In genomic region chr15:49064281-49064653, GRCh38 we compare ENCODE assay signal across 17 cellular contexts. TPM values are rescaled to one million over a fixed set of nuclear protein-coding genes. Genes with fewer than 3 reads are reported as not detected.
DNase-seq lines count a peak whose midpoint lies in the region; ATAC-seq and TF ChIP-seq lines count a peak whose summit lies in the region.
"Had no signal": no experiment of that assay in that cellular context is flagged by ENCODE, and none has a peak within 500 bp of the region (broad histone marks: within the 10 kb centered on the region; RNA-seq: fewer than 3 reads in every experiment).

No MANE protein-coding gene starts in this region.

- H3K36me3 Mint-ChIP-seq in activated CD4-positive, alpha-beta T cell treated with anti-CD3 and anti-CD28 coated beads for 36 hours (ENCODE audit: low read depth): no peaks in the 10 kb centered on the region
- H3K36me3 Mint-ChIP-seq in T-cell: no peaks in the 10 kb centered on the region
- H3K36me3 Mint-ChIP-seq in naive thymus-derived CD4-positive, alpha-beta T cell: peaks cover 0 to 1% (median 0%) of the 10 kb centered on the region in 5 donors
- no peaks in the 10 kb centered on the region for H3K36me3 Mint-ChIP-seq in CD8-positive, alpha-beta T cell
- H3K36me3 Mint-ChIP-seq: IgD-negative memory B cell had no signal

- no peaks in the 10 kb centered on the region for H4K20me1 ChIP-seq in MM.1S (ENCODE audit: insufficient read depth, low read length)
- H4K20me1 ChIP-seq: BLaER1 treated with 17β-estradiol and CSF1 and Interleukin-3, amounts not matched to agents 10 nM and 100 nM had no signal

- H3K27ac Mint-ChIP-seq in activated CD4-positive, alpha-beta T cell treated with anti-CD3 and anti-CD28 coated beads for 36 hours: no peak overlapping the region
- H3K27ac Mint-ChIP-seq in T-cell: no peak overlapping the region
- H3K27ac Mint-ChIP-seq in naive thymus-derived CD4-positive, alpha-beta T cell: no peak overlapping the region
- H3K27ac Mint-ChIP-seq in CD8-positive, alpha-beta T cell: no peak overlapping the region
- H3K27ac Mint-ChIP-seq: IgD-negative memory B cell had no signal

- no peaks in the 10 kb centered on the region for H3K36me3 ChIP-seq in naive thymus-derived CD4-positive, alpha-beta T cell (ENCODE audit: control insufficient read depth in 2 of 3, insufficient read depth in 3 of 3, low read length in 3 of 3)
- H3K36me3 ChIP-seq in MM.1S (replicated peaks; ENCODE audit: insufficient read depth, low read length): no peaks in the 10 kb centered on the region
- no peaks in the 10 kb centered on the region for H3K36me3 ChIP-seq in CD8-positive, alpha-beta T cell (ENCODE audit: insufficient read depth, low read length)
- H3K36me3 ChIP-seq: BLaER1 treated with 17β-estradiol and CSF1 and Interleukin-3, amounts not matched to agents 10 nM and 100 nM had no signal

- H3K9ac ChIP-seq in MM.1S (ENCODE audit: low read length): no peak overlapping the region
- H3K9ac ChIP-seq: BLaER1 treated with 17β-estradiol and CSF1 and Interleukin-3, amounts not matched to agents 10 nM and 100 nM had no signal

- CTCF ChIA-PET in activated CD4-positive, alpha-beta T cell treated with anti-CD3 and anti-CD28 coated beads for 36 hours (lab: Charles Lee): no interaction called here
- CTCF ChIA-PET in T-cell (lab: Charles Lee): no interaction called here
- CTCF ChIA-PET in naive thymus-derived CD4-positive, alpha-beta T cell (lab: Charles Lee): interaction anchor here (0.6 kb wide), 1 partner anchor 64 kb away, joined by 3 read pairs; no protein-coding TSS in a partner anchor
- CTCF ChIA-PET in CD8-positive, alpha-beta T cell (lab: Charles Lee): no interaction called here

- intact Hi-C loops in activated CD4-positive, alpha-beta T cell treated with anti-CD3 and anti-CD28 coated beads for 36 hours (cut with DNase I, micrococcal nuclease): no loop called here
- intact Hi-C loops in naive thymus-derived CD4-positive, alpha-beta T cell (cut with micrococcal nuclease): loop anchor here in 1 of 2 donors (1.0 to 5.0 kb wide), 2 partner anchors 18 to 558 kb away; partner anchors contain the start of genes DTWD1, FAM227B and SECISBP2L
- intact Hi-C loops in CD8-positive, alpha-beta T cell (cut with DNase I, micrococcal nuclease): no loop called here

- peak overlapping the region; percentile 15 for H3K27ac ChIP-seq in naive thymus-derived CD4-positive, alpha-beta T cell (ENCODE audit: low read depth, low read length)
- H3K27ac ChIP-seq in MM.1S (ENCODE audit: low read length): no peak overlapping the region
- no peak overlapping the region for H3K27ac ChIP-seq in CD8-positive, alpha-beta T cell (ENCODE audit: low read depth, low read length)

- no peak overlapping the region for H2AFZ ChIP-seq in MM.1S (ENCODE audit: low read length)

- no peaks in the 10 kb centered on the region for H3F3A ChIP-seq in MM.1S (ENCODE audit: insufficient read depth, low read length)

- H3K9me3 Mint-ChIP-seq in activated CD4-positive, alpha-beta T cell treated with anti-CD3 and anti-CD28 coated beads for 36 hours (ENCODE audit: low read depth): no peaks in the 10 kb centered on the region
- H3K9me3 Mint-ChIP-seq in T-cell: no peaks in the 10 kb centered on the region
- H3K9me3 Mint-ChIP-seq in naive thymus-derived CD4-positive, alpha-beta T cell: no peaks in the 10 kb centered on the region
- H3K9me3 Mint-ChIP-seq in CD8-positive, alpha-beta T cell: no peaks in the 10 kb centered on the region
- H3K9me3 Mint-ChIP-seq: IgD-negative memory B cell had no signal

- H3K9me3 ChIP-seq in naive thymus-derived CD4-positive, alpha-beta T cell (ENCODE audit: control insufficient read depth in 2 of 3, low read length in 3 of 3): no peaks in the 10 kb centered on the region
- H3K9me3 ChIP-seq in MM.1S (replicated peaks; ENCODE audit: insufficient read depth, low read length): no peaks in the 10 kb centered on the region
- H3K9me3 ChIP-seq in CD8-positive, alpha-beta T cell (ENCODE audit: low read length): no peaks in the 10 kb centered on the region
- H3K9me3 ChIP-seq: BLaER1 treated with 17β-estradiol and CSF1 and Interleukin-3, amounts not matched to agents 10 nM and 100 nM had no signal

- H3K9me2 ChIP-seq in MM.1S (replicated peaks; ENCODE audit: insufficient read depth, low read length): no peaks in the 10 kb centered on the region

- POLR2A ChIA-PET in activated CD4-positive, alpha-beta T cell treated with anti-CD3 and anti-CD28 coated beads for 36 hours (lab: Charles Lee): no interaction called here
- POLR2A ChIA-PET in T-cell (lab: Charles Lee): no interaction called here
- POLR2A ChIA-PET in naive thymus-derived CD4-positive, alpha-beta T cell (lab: Charles Lee): interaction anchor here (1.3 kb wide), 1 partner anchor 18 kb away, joined by 4 read pairs; the partner anchor contains the start of gene SECISBP2L
- POLR2A ChIA-PET in CD8-positive, alpha-beta T cell (lab: Charles Lee): no interaction called here

- no peak overlapping the region for H3K4me2 ChIP-seq in MM.1S (ENCODE audit: low read depth, low read length)

- H3K4me1 Mint-ChIP-seq in activated CD4-positive, alpha-beta T cell treated with anti-CD3 and anti-CD28 coated beads for 36 hours: peaks cover 7% of the 10 kb centered on the region
- H3K4me1 Mint-ChIP-seq in T-cell: peaks cover 9 to 20% (median 14%) of the 10 kb centered on the region in 3 donors
- H3K4me1 Mint-ChIP-seq in naive thymus-derived CD4-positive, alpha-beta T cell: peaks cover 2 to 28% (median 22%) of the 10 kb centered on the region in 7 donors
- H3K4me1 Mint-ChIP-seq in CD8-positive, alpha-beta T cell (ENCODE audit: low read depth): peaks cover 9% of the 10 kb centered on the region
- H3K4me1 Mint-ChIP-seq: IgD-negative memory B cell had no signal

- H3K27me3 ChIP-seq in naive thymus-derived CD4-positive, alpha-beta T cell (ENCODE audit: control insufficient read depth in 2 of 2, insufficient read depth in 2 of 2, low read length in 2 of 2): no peaks in the 10 kb centered on the region
- no peaks in the 10 kb centered on the region for H3K27me3 ChIP-seq in MM.1S (replicated peaks; ENCODE audit: insufficient read depth, low read length)
- no peaks in the 10 kb centered on the region for H3K27me3 ChIP-seq in CD8-positive, alpha-beta T cell (ENCODE audit: insufficient read depth, low read length)
- H3K27me3 ChIP-seq: BLaER1 treated with 17β-estradiol and CSF1 and Interleukin-3, amounts not matched to agents 10 nM and 100 nM had no signal

- TF ChIP-seq CTCF in GM13976 (IDR thresholded peaks at IDR 0.05; ENCODE audit: borderline replicate concordance, control extremely low read depth, extremely low read depth, insufficient read depth, missing control alignments): no peak
- TF ChIP-seq CTCF in MM.1S (IDR thresholded peaks at IDR 0.05; ENCODE audit: low read length): no peak
- no peak for TF ChIP-seq CTCF in CD8-positive, alpha-beta T cell (IDR thresholded peaks at IDR 0.05)

- H3K4me1 ChIP-seq in naive thymus-derived CD4-positive, alpha-beta T cell (ENCODE audit: control insufficient read depth in 2 of 2, insufficient read depth in 2 of 2, low read length in 2 of 2): peaks cover 0 to 50% of the 10 kb centered on the region in 2 donors
- H3K4me1 ChIP-seq in MM.1S (ENCODE audit: low read length): no peaks in the 10 kb centered on the region
- H3K4me1 ChIP-seq in CD8-positive, alpha-beta T cell (ENCODE audit: insufficient read depth, low read length): no peaks in the 10 kb centered on the region

- peak; percentile 47 for ATAC-seq in activated CD4-positive, alpha-beta T cell treated with anti-CD3 and anti-CD28 coated beads for 36 hours
- ATAC-seq in T-cell (replicated peaks in 1 of 4): peak in 3 of 4 experiments; percentile 65 to 77 (median 74)
- no peak for ATAC-seq in naive thymus-derived CD4-positive, alpha-beta T cell
- ATAC-seq in CD8-positive, alpha-beta T cell: no peak

- H3K4me3 Mint-ChIP-seq in activated CD4-positive, alpha-beta T cell treated with anti-CD3 and anti-CD28 coated beads for 36 hours: no peak overlapping the region
- H3K4me3 Mint-ChIP-seq in T-cell: no peak overlapping the region
- H3K4me3 Mint-ChIP-seq in naive thymus-derived CD4-positive, alpha-beta T cell: no peak overlapping the region
- H3K4me3 Mint-ChIP-seq in CD8-positive, alpha-beta T cell: no peak overlapping the region
- H3K4me3 Mint-ChIP-seq: IgD-negative memory B cell had no signal

- H3K79me2 ChIP-seq in MM.1S (ENCODE audit: low read length): no peaks in the 10 kb centered on the region

- H3K4me3 ChIP-seq in naive thymus-derived CD4-positive, alpha-beta T cell (ENCODE audit: low read length): no peak overlapping the region
- H3K4me3 ChIP-seq in MM.1S (ENCODE audit: low read length): no peak overlapping the region
- no peak overlapping the region for H3K4me3 ChIP-seq in CD8-positive, alpha-beta T cell (ENCODE audit: low read depth, low read length)
- H3K4me3 ChIP-seq: BLaER1 treated with 17β-estradiol and CSF1 and Interleukin-3, amounts not matched to agents 10 nM and 100 nM had no signal

- in situ Hi-C loops in GM13976 (cut with MboI; ENCODE audit: low sequenced_read_pairs, unreplicated experiment): no loop called here

- peaks cover 2% of the 10 kb centered on the region for H3K27me3 Mint-ChIP-seq in activated CD4-positive, alpha-beta T cell treated with anti-CD3 and anti-CD28 coated beads for 36 hours
- peaks cover 3 to 5% of the 10 kb centered on the region in 2 donors for H3K27me3 Mint-ChIP-seq in T-cell
- peaks cover 0 to 13% (median 0%) of the 10 kb centered on the region in 5 donors for H3K27me3 Mint-ChIP-seq in naive thymus-derived CD4-positive, alpha-beta T cell
- peaks cover 6% of the 10 kb centered on the region for H3K27me3 Mint-ChIP-seq in CD8-positive, alpha-beta T cell (ENCODE audit: low read depth)

- DNase-seq in activated CD4-positive, alpha-beta T cell treated with anti-CD3 and anti-CD28 coated beads for 36 hours: no peak
- DNase-seq in activated CD4-positive, alpha-beta T cell treated with anti-CD3 and anti-CD28 coated beads, Interleukin-2, amount 50 U/mL, for 1 hour: no peak
- DNase-seq in ELF-1 (ENCODE audit: low read depth, low spot score): peak; percentile 28
- DNase-seq in T-cell: peak in 1 of 34 experiments; percentile 12
- peak in 3 of 9 donors; percentile 9 to 36 (median 30) for DNase-seq in naive thymus-derived CD4-positive, alpha-beta T cell
- DNase-seq in GM13976 (ENCODE audit: low spot score): no peak
- DNase-seq in MM.1S: no peak
- no peak for DNase-seq in CD8-positive, alpha-beta T cell
- DNase-seq: GF-D8, NCI-H1436, NCI-H2029, NCI-H2171, NCI-H748 treated with DMSO at 0.1 percent for 48 hours, RPMI8226, SIG-M5 had no signal

RNA-seq across cellular contexts. Expression of gene SECISBP2L, which starts 18.0 kb away (rescaled TPM):
- 10 to 100 TPM; 22.4 to 36.8 TPM for total RNA-seq in activated CD4-positive, alpha-beta T cell treated with anti-CD3 and anti-CD28 coated beads for 36 hours
- total RNA-seq in T-cell: 10 to 100 TPM; 46.8 to 62.5 (median 48.7) TPM
- total RNA-seq in naive thymus-derived CD4-positive, alpha-beta T cell: 10 to 100 TPM; 39.3 to 75.8 (median 55.8) TPM
- 10 to 100 TPM; 20.2 to 30.6 TPM for polyA plus RNA-seq in naive thymus-derived CD4-positive, alpha-beta T cell
- total RNA-seq in CD8-positive, alpha-beta T cell: 10 to 100 TPM; 54.8 to 61.2 TPM

Comparison
In these comparisons a context has a peak if more than half of its experiments do, and no peak if none do; other contexts are left out.
1. ATAC-seq: peak in activated CD4-positive, alpha-beta T cell treated with anti-CD3 and anti-CD28 coated beads for 36 hours (single experiment) and T-cell (3 of 4); none in naive thymus-derived CD4-positive, alpha-beta T cell (single experiment) and CD8-positive, alpha-beta T cell (single experiment).